In the genomic region with DNA sequence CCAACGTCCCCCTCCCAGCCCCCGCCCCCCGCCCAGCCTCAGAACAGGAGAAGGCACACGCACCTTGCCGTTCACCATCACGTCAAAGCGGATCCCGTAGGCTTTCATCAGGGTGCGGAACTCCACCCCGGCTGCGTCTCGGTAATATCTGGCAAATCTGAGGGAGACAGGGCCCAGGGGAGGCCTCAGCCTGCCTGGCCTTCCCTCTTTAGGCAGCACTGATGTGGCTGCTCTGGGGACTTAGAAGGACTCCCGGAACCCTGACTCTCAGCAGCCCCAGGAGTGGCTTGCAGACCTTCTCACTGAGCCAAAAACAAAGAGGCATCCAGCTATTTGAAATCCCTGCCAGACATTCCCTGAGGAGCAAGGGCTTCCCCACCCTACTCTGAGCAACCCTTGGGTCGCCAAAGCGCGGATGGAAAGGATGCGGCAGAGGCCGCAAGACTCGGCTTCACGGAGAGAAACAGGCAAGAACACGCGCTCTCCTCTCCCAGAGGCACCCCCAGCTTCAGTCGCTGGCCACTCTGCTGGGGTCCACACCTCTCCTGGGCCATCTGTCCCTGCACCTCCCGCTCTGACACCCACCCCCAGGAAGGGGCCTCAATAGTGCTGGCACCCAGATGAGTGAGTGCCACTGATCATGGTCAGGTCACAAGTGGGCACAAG, we compare ENCODE assay signal across 1 cellular context.
TF ChIP-seq lines count a peak whose summit lies in the region.

No MANE protein-coding gene starts in this region.

TF ChIP-seq in K562, 482 proteins besides CTCF, POLR2A, EP300 and RAD21:
- TF ChIP-seq, protein P1, sequence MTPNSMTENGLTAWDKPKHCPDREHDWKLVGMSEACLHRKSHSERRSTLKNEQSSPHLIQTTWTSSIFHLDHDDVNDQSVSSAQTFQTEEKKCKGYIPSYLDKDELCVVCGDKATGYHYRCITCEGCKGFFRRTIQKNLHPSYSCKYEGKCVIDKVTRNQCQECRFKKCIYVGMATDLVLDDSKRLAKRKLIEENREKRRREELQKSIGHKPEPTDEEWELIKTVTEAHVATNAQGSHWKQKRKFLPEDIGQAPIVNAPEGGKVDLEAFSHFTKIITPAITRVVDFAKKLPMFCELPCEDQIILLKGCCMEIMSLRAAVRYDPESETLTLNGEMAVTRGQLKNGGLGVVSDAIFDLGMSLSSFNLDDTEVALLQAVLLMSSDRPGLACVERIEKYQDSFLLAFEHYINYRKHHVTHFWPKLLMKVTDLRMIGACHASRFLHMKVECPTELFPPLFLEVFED (CRISPR knock-in tag; conservative IDR thresholded peaks at IDR 0.05) = no peak
- no peak for TF ChIP-seq SMAD2 (IDR thresholded peaks at IDR 0.05; ENCODE audit: low read depth, low read length)
TF ChIP-seq in K562: peak in this region for 0.
